1 cellular context compared by ENCODE assay signal in genomic region chr9:137041134-137041533, GRCh38.
A peak's percentile ranks its signal among the peaks of the same experiment; 100 is the strongest.
TF ChIP-seq lines count a peak whose summit lies in the region.

No MANE protein-coding gene starts in this region.

TF ChIP-seq in HepG2, 621 proteins besides CTCF, POLR2A, EP300 and RAD21:
- TF ChIP-seq CENPBD1 (CRISPR knock-in tag; IDR thresholded peaks at IDR 0.05; ENCODE audit: borderline replicate concordance, low read depth) = no peak
- no peak for TF ChIP-seq ZNF563 (CRISPR knock-in tag; IDR thresholded peaks at IDR 0.05)
- TF ChIP-seq, protein P1, sequence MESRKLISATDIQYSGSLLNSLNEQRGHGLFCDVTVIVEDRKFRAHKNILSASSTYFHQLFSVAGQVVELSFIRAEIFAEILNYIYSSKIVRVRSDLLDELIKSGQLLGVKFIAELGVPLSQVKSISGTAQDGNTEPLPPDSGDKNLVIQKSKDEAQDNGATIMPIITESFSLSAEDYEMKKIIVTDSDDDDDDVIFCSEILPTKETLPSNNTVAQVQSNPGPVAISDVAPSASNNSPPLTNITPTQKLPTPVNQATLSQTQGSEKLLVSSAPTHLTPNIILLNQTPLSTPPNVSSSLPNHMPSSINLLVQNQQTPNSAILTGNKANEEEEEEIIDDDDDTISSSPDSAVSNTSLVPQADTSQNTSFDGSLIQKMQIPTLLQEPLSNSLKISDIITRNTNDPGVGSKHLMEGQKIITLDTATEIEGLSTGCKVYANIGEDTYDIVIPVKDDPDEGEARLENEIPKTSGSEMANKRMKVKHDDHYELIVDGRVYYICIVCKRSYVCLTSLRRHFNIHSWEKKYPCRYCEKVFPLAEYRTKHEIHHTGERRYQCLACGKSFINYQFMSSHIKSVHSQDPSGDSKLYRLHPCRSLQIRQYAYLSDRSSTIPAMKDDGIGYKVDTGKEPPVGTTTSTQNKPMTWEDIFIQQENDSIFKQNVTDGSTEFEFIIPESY (CRISPR knock-in tag; IDR thresholded peaks at IDR 0.05) = peak; percentile 69; the same call in 1 of the 2 replicates
